ENCODE assay signal across 8 cellular contexts in the genomic region with DNA sequence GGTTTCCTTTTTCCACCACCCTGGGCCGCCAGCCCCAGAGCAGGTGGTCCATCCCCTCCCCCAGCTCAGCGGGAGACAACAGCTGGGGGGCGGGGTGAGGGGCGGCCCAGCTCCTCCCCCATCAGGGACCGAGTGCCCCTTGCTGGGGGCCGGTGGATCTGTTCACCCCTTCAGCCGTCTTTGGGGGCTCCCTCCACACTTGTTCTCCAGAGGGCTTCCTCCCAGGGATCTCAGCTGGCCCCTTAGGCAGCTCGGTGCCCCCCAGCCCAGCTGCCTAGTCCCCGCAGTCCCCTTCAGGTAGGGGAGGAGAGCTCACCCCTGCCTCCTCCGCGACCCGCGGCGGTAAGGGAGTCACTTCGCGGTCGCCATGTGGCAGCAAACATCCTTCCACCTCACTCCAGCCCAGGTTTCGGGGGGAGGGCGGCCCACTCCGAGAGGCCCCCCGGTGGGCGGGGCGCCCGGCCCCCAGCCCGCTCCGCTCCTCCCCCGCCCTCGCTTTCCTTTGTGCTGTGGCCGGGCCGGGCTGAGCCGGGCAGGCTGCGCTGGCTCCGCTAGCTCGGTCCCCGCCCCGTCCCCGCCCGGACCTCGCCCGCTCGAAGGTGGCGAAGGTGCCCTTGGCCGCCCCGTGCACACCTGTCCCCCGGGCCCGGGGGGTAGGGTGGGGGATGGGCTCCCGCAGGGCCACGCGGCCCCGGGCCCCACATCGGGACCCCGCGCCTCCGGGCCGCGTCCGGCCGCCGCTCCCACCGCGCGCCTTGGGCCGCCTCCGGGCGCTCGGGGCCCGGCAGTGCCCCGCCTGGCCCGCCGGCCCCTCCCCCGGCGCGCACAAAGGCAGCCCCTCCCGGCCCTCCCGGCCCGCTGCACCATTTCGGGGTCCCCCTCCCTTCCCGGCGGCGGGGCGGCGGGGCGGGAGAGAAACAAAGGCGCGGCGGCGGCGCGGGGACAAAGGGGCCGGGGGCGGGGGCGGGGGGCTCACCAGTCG. TPM values are rescaled to one million over a fixed set of nuclear protein-coding genes. Genes with fewer than 3 reads are reported as not detected.
DNase-seq lines count a peak whose midpoint lies in the region; ATAC-seq lines count a peak whose summit lies in the region.

No MANE protein-coding gene starts in this region.

- peaks cover 3% of the 10 kb centered on the region for H3K27me3 ChIP-seq in CD4-positive, alpha-beta memory T cell (ENCODE audit: insufficient read depth, low read length)

- H3K4me3 ChIP-seq in CD4-positive, alpha-beta memory T cell (ENCODE audit: low read length in 2 of 2): peak overlapping the region in 1 of 2 donors; percentile 17
- H3K4me3 ChIP-seq in skeletal muscle cell (ENCODE audit: low read depth, low read length): peak overlapping the region; percentile 81

- H3K4me3 Mint-ChIP-seq in CD4-positive, alpha-beta memory T cell: peak overlapping the region; percentile 53 to 79 (median 72)

- no peaks in the 10 kb centered on the region for H3K9me3 ChIP-seq in CD4-positive, alpha-beta memory T cell (ENCODE audit: control insufficient read depth in 1 of 2, low read length in 2 of 2)

- H3K9me3 Mint-ChIP-seq in CD4-positive, alpha-beta memory T cell: no peaks in the 10 kb centered on the region

- H3K4me1 Mint-ChIP-seq in CD4-positive, alpha-beta memory T cell: peaks cover 0 to 25% (median 10%) of the 10 kb centered on the region in 4 donors

- H3K4me1 ChIP-seq in CD4-positive, alpha-beta memory T cell (ENCODE audit: insufficient read depth, low read length): peaks cover 5% of the 10 kb centered on the region

- no peak overlapping the region for H3K27ac Mint-ChIP-seq in CD4-positive, alpha-beta memory T cell

- intact Hi-C loops in CD4-positive, alpha-beta memory T cell (cut with micrococcal nuclease): no loop called here
- intact Hi-C loops in left ventricle myocardium superior (cut with micrococcal nuclease): no loop called here

- POLR2A ChIA-PET in CD4-positive, alpha-beta memory T cell (lab: Charles Lee; ENCODE audit: partially characterized antibody): interaction anchor here (0.9 to 1.5 kb wide), 4 partner anchors 17 to 47 kb away, joined by 3 to 6 read pairs (median 4); partner anchors contain the start of genes GRK6 and PDLIM7

- no peaks in the 10 kb centered on the region for H3K36me3 ChIP-seq in CD4-positive, alpha-beta memory T cell (ENCODE audit: insufficient read depth, low read length)

- DNase-seq in CD4-positive, alpha-beta memory T cell: peak in 2 of 5 donors; percentile 38 to 59
- peak; percentile 22 for DNase-seq in NCI-H774 (lab: John Stamatoyannopoulos, UW)
- DNase-seq in activated gamma-delta T cell (lab: John Stamatoyannopoulos, UW): peak; percentile 50
- DNase-seq in left ventricle myocardium superior: peak; percentile 57
- DNase-seq in skeletal muscle cell (ENCODE audit: low read depth): no peak
- no peak for DNase-seq in SKM-1 treated with dmso at 0.1 percent for 144 hours (lab: John Stamatoyannopoulos, UW; ENCODE audit: unreplicated experiment)

- peak; percentile 53 for ATAC-seq in GM21423 (IDR thresholded peaks at IDR 0.05; ENCODE audit: unreplicated experiment)
- peak; percentile 3 for ATAC-seq in left ventricle myocardium superior
- ATAC-seq in GM18870 (IDR thresholded peaks at IDR 0.05; ENCODE audit: unreplicated experiment): no peak

- no peak overlapping the region for H3K27ac ChIP-seq in CD4-positive, alpha-beta memory T cell (ENCODE audit: low read depth, low read length)

- peaks cover 0 to 5% of the 10 kb centered on the region in 2 donors for H3K27me3 Mint-ChIP-seq in CD4-positive, alpha-beta memory T cell

- H3K36me3 Mint-ChIP-seq in CD4-positive, alpha-beta memory T cell: no peaks in the 10 kb centered on the region

- CTCF ChIA-PET in CD4-positive, alpha-beta memory T cell (lab: Charles Lee; ENCODE audit: partially characterized antibody): interaction anchor here (0.9 to 1.5 kb wide), 7 partner anchors 17 to 163 kb away, joined by 3 to 5 read pairs (median 3); partner anchors contain the start of gene PDLIM7

RNA-seq across cellular contexts. Expression of gene DBN1, which starts 0.7 kb away (rescaled TPM):
- 1 to 10 TPM in 1 of 2 experiments, under 1 TPM in 1; 0.99 to 1.2 TPM for total RNA-seq in CD4-positive, alpha-beta memory T cell
- polyA plus RNA-seq in CD4-positive, alpha-beta memory T cell: under 1 TPM in 1 of 2 donors, not detected in 1; 0.49 TPM
- total RNA-seq in left ventricle myocardium superior: 22.4 TPM

RNA-seq across cellular contexts. Expression of gene PDLIM7, which starts 24.7 kb away (rescaled TPM):
- 1 to 10 TPM; 5.8 to 7.3 TPM for total RNA-seq in CD4-positive, alpha-beta memory T cell
- polyA plus RNA-seq in CD4-positive, alpha-beta memory T cell: 1 to 10 TPM; 3.3 to 3.5 TPM
- 35.1 TPM for total RNA-seq in left ventricle myocardium superior

RNA-seq across cellular contexts. Expression of gene PRR7, which starts 26.1 kb away (rescaled TPM):
- 1 to 10 TPM; 5.2 to 7.2 TPM for total RNA-seq in CD4-positive, alpha-beta memory T cell
- 10 to 100 TPM; 14.3 to 17.8 TPM for polyA plus RNA-seq in CD4-positive, alpha-beta memory T cell
- 0.40 TPM for total RNA-seq in left ventricle myocardium superior

RNA-seq across cellular contexts. Expression of gene DOK3, which starts 36.9 kb away (rescaled TPM):
- 1 to 10 TPM; 3.7 to 3.9 TPM for total RNA-seq in CD4-positive, alpha-beta memory T cell
- polyA plus RNA-seq in CD4-positive, alpha-beta memory T cell: under 1 TPM in 1 of 2 donors, not detected in 1; 0.69 TPM
- 3.4 TPM for total RNA-seq in left ventricle myocardium superior

RNA-seq across cellular contexts. Expression of gene DDX41, which starts 44.0 kb away (rescaled TPM):
- total RNA-seq in CD4-positive, alpha-beta memory T cell: 10 to 100 TPM; 72.9 to 80.3 TPM
- 10 to 100 TPM; 47.6 to 51.2 TPM for polyA plus RNA-seq in CD4-positive, alpha-beta memory T cell
- total RNA-seq in left ventricle myocardium superior: 29.8 TPM

Comparison
In these comparisons a context has a peak if more than half of its experiments do, and no peak if none do; other contexts are left out.
1. DNase-seq: peak in NCI-H774 (single experiment), activated gamma-delta T cell (single experiment) and left ventricle myocardium superior (single experiment); none in skeletal muscle cell (single experiment) and SKM-1 treated with dmso at 0.1 percent for 144 hours (single experiment).
2. RNA of gene DBN1, which starts 0.7 kb away (total RNA-seq): 22.4 TPM in left ventricle myocardium superior (single experiment); 0.99 to 1.2 TPM in CD4-positive, alpha-beta memory T cell; every median in the first group is over 10 times any median in the second.